ENCODE assay signal across 21 cellular contexts in the genomic region with DNA sequence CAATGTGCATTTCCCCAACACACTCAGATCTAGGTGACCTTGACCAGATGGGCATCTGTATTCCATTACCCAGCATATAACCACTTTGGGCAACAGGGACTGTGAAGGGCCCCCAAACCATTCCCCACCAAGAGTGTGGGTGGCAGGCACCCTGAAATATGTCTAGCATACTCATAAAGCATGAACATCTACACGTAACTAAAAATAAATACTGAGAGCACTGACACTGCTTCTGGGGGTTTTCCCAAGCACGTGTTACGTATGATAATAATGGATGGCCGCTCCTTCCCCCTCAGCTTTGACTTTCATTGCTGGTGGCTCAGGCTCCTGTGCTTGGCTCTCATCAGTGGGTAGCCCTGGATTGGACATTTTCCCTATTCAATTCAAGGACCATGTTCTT. TPM values are rescaled to one million over a fixed set of nuclear protein-coding genes. Genes with fewer than 3 reads are reported as not detected.
DNase-seq lines count a peak whose midpoint lies in the region; ATAC-seq and TF ChIP-seq lines count a peak whose summit lies in the region.
"Had no signal": no experiment of that assay in that cellular context is flagged by ENCODE, and none has a peak within 500 bp of the region (broad histone marks: within the 10 kb centered on the region; RNA-seq: fewer than 3 reads in every experiment).

No MANE protein-coding gene starts in this region.

- no peaks in the 10 kb centered on the region for H3K9me3 Mint-ChIP-seq in activated T-cell treated with anti-CD3 and anti-CD28 coated beads, Interleukin-2, amount 50 U/mL, for 24 hours

- peaks cover 7% of the 10 kb centered on the region for H3K27me3 Mint-ChIP-seq in activated T-cell treated with anti-CD3 and anti-CD28 coated beads, Interleukin-2, amount 50 U/mL, for 24 hours

- H3K4me2 ChIP-seq in BLaER1 = 0 out of 2 replicates have a peak overlapping the region, but pooled peaks have one; percentile 9

- H3K4me1 Mint-ChIP-seq in activated T-cell treated with anti-CD3 and anti-CD28 coated beads, Interleukin-2, amount 50 U/mL, for 24 hours (ENCODE audit: low read depth) = peaks cover 15% of the 10 kb centered on the region

- DNase-seq in activated T-cell treated with anti-CD3 and anti-CD28 coated beads, Interleukin-2, amount 50 U/mL, for 24 hours = no peak
- DNase-seq in activated T-cell treated with anti-CD3 and anti-CD28 coated beads for 4 hours (no peak), GM13977 (ENCODE audit: low spot score) (peak; percentile 33), germinal center (ENCODE audit: low spot score) (peak; percentile 7), H7 (no peak)
- DNase-seq: activated CD4-positive, alpha-beta T cell treated with anti-CD3 and anti-CD28 coated beads for 1 hour; adrenal gland; dermis blood vessel endothelial cell; GM23248; head of caudate nucleus; NCI-H1092 treated with DMSO at 0.1 percent for 48 hours; NCI-H2081; NCI-H446 treated with DMSO at 0.1 percent for 48 hours; spleen; T-helper 9 cell had no signal

- H3K4me3 Mint-ChIP-seq in activated T-cell treated with anti-CD3 and anti-CD28 coated beads, Interleukin-2, amount 50 U/mL, for 24 hours = no peak overlapping the region

- TF ChIP-seq CTCF in GM13977 (IDR thresholded peaks at IDR 0.05; ENCODE audit: extremely low read depth, insufficient read depth, missing control alignments) = no peak

- H3K4me3 ChIP-seq in BLaER1 (no peak overlapping the region), H7 (ENCODE audit: insufficient read depth, low read depth, low read length) (no peak overlapping the region)
- H3K4me3 ChIP-seq: adrenal gland, GM23248, SK-N-MC, spleen had no signal

- in situ Hi-C loops in GM13977 (cut with MboI; ENCODE audit: low pct_unique_long_range_greater_than_20kb, low sequenced_read_pairs, unreplicated experiment) = no loop called here

- no peak for ATAC-seq in HG02610 (IDR thresholded peaks at IDR 0.05; ENCODE audit: unreplicated experiment)
- ATAC-seq in GM18858 (IDR thresholded peaks at IDR 0.05; ENCODE audit: unreplicated experiment) = no peak
- ATAC-seq: left lobe of liver had no signal

- H3K27ac ChIP-seq in BLaER1 = no peak overlapping the region
- H3K27ac ChIP-seq: adrenal gland, C4-2B, GM23248, SK-N-MC, spleen had no signal

- H3K36me3 ChIP-seq in BLaER1 (no peaks in the 10 kb centered on the region), H7 (replicated peaks; ENCODE audit: control insufficient read depth, insufficient read depth, low read length) (no peaks in the 10 kb centered on the region)
- H3K36me3 ChIP-seq: adrenal gland, spleen had no signal

- no peaks in the 10 kb centered on the region for H3K36me3 Mint-ChIP-seq in activated T-cell treated with anti-CD3 and anti-CD28 coated beads, Interleukin-2, amount 50 U/mL, for 24 hours (ENCODE audit: low read depth)

- no peaks in the 10 kb centered on the region for H3K9me3 ChIP-seq in BLaER1
- H3K9me3 ChIP-seq: adrenal gland, spleen had no signal

- H3K27ac Mint-ChIP-seq in activated T-cell treated with anti-CD3 and anti-CD28 coated beads, Interleukin-2, amount 50 U/mL, for 24 hours = peak overlapping the region; percentile 39

- H4K20me1 ChIP-seq in BLaER1 = 0 out of 2 replicates have a peak, but pooled peaks cover 10% of the 10 kb centered on the region

- H3K4me1 ChIP-seq in BLaER1 = no peaks in the 10 kb centered on the region
- H3K4me1 ChIP-seq: adrenal gland had no signal

- H3K9ac ChIP-seq in BLaER1 = no peak overlapping the region
- H3K9ac ChIP-seq: GM23248 had no signal

- H3K27me3 ChIP-seq in BLaER1 (no peaks in the 10 kb centered on the region), H7 (ENCODE audit: control insufficient read depth, insufficient read depth, low read length) (no peaks in the 10 kb centered on the region)
- H3K27me3 ChIP-seq: adrenal gland, spleen had no signal

RNA-seq across cellular contexts. Expression of gene IGSF3, which starts 39.1 kb away (rescaled TPM):
- total RNA-seq in H7 (2014; rRNA removed; shearing (Covaris generic)) = 58.7 and 69.0 TPM in 2 replicates

RNA-seq across cellular contexts. Expression of gene CD58, which starts 57.6 kb away (rescaled TPM):
- 9.3 and 14.1 TPM in 2 replicates for total RNA-seq in H7 (2014; rRNA removed; shearing (Covaris generic))

Comparison
In these comparisons a context has a peak if more than half of its experiments do, and no peak if none do; other contexts are left out.
1. DNase-seq: peak in GM13977 (single experiment) and germinal center (single experiment); none in activated T-cell treated with anti-CD3 and anti-CD28 coated beads, Interleukin-2, amount 50 U/mL, for 24 hours (single experiment), activated T-cell treated with anti-CD3 and anti-CD28 coated beads for 4 hours (single experiment) and H7 (single experiment).